24 cellular contexts compared by ENCODE assay signal in genomic region chr2:173305303-173305702, GRCh38. TPM values are rescaled to one million over a fixed set of nuclear protein-coding genes. Genes with fewer than 3 reads are reported as not detected.
DNase-seq lines count a peak whose midpoint lies in the region; ATAC-seq, FAIRE-seq and TF ChIP-seq lines count a peak whose summit lies in the region.
"Had no signal": no experiment of that assay in that cellular context is flagged by ENCODE, and none has a peak within 500 bp of the region (broad histone marks: within the 10 kb centered on the region; RNA-seq: fewer than 3 reads in every experiment).

No MANE protein-coding gene starts in this region.

- FAIRE-seq in HepG2 (lab: Jason Lieb, UNC) (no peak), H1 (lab: Jason Lieb, UNC) (no peak)
- FAIRE-seq: A204.1, D721Med, G401.6, GM12892, GM19239, H54 had no signal

- H3K27ac ChIP-seq in HepG2 (ENCODE audit: extremely low read length, insufficient read depth, low read length) = no peak overlapping the region
- no peak overlapping the region for H3K27ac ChIP-seq in right lobe of liver
- no peak overlapping the region for H3K27ac ChIP-seq in H1 (ENCODE audit: low read depth, low read length)
- H3K27ac ChIP-seq in ovary = no peak overlapping the region
- H3K27ac ChIP-seq: 22Rv1, BLaER1, C4-2B, GM23248 had no signal

- H3K9me3 ChIP-seq in HepG2 (ENCODE audit: low read length) = peaks cover 2% of the 10 kb centered on the region
- H3K9me3 ChIP-seq in right lobe of liver = no peaks in the 10 kb centered on the region
- H3K9me3 ChIP-seq in H1 (ENCODE audit: insufficient read depth in 2 of 2, low read depth in 1 of 2, low read length in 1 of 2) = peaks cover 6 to 8% of the 10 kb centered on the region in 2 experiments
- H3K9me3 ChIP-seq in ovary = no peaks in the 10 kb centered on the region
- peaks cover 6% of the 10 kb centered on the region; the same call in 1 of the 2 replicates for H3K9me3 ChIP-seq in HAP-1

- H4K20me1 ChIP-seq in HepG2 (ENCODE audit: insufficient read depth, low read length) (no peaks in the 10 kb centered on the region), H1 (replicated peaks in 1 of 2; ENCODE audit: control insufficient read depth in 1 of 2, insufficient read depth in 2 of 2, low read length in 2 of 2) (no peaks in the 10 kb centered on the region)
- H4K20me1 ChIP-seq: BLaER1 had no signal

- WGBS in HepG2 (ENCODE audit: low lambda C conversion rate) = 0% methylated on average over 2 of the region's 2 CpGs
- WGBS in right lobe of liver (ENCODE audit: insufficient coverage, low coverage, low lambda C conversion rate, missing lambda C conversion rate) = 65% methylated on average over 2 of the region's 2 CpGs
- WGBS in H1 (ENCODE audit: extremely low coverage in 1 of 2, insufficient coverage in 1 of 2, insufficient read length in 1 of 2, insufficient replicate concordance in 2 of 2, low coverage in 1 of 2, low lambda C conversion rate in 2 of 2, missing lambda C conversion rate in 1 of 2), 2 experiments = 90% methylated on average over 2 of the region's 2 CpGs; no CpG with 5 or more reads in 1 of the 2 experiments
- WGBS in ovary, 3 donors = 85 to 95% (median 89%) methylated on average over 2 of the region's 2 CpGs

- H3K9me3 Mint-ChIP-seq in WTC11 (peaks cover 45% of the 10 kb centered on the region), neural crest cell (peaks cover 14% of the 10 kb centered on the region)

- no peaks in the 10 kb centered on the region for H3K4me1 ChIP-seq in HepG2 (ENCODE audit: insufficient read depth, low read length)
- H3K4me1 ChIP-seq in right lobe of liver = no peaks in the 10 kb centered on the region
- peaks cover 4 to 25% (median 7%) of the 10 kb centered on the region in 4 experiments; a peak in 6 of 7 replicates for H3K4me1 ChIP-seq in H1 (replicated peaks in 1 of 4; ENCODE audit: control insufficient read depth in 3 of 4, insufficient read depth in 4 of 4, low read length in 3 of 4)
- H3K4me1 ChIP-seq in ovary (ENCODE audit: insufficient read depth) = no peaks in the 10 kb centered on the region
- peaks cover 12% of the 10 kb centered on the region for H3K4me1 ChIP-seq in HAP-1

- no peak overlapping the region for H3K4me3 ChIP-seq in HepG2 (replicated peaks in 1 of 3; ENCODE audit: insufficient read depth in 1 of 3, low read depth in 2 of 3, low read length in 3 of 3)
- H3K4me3 ChIP-seq in right lobe of liver = no peak overlapping the region
- H3K4me3 ChIP-seq in H1 (ENCODE audit: extremely low read depth in 1 of 4, insufficient read depth in 2 of 4, low read depth in 3 of 4, low read length in 4 of 4) = no peak overlapping the region
- H3K4me3 ChIP-seq in ovary = no peak overlapping the region
- H3K4me3 ChIP-seq in HAP-1 = no peak overlapping the region
- H3K4me3 ChIP-seq: BLaER1, GM23248 had no signal

- DNase-seq in HepG2 (ENCODE audit: low spot score) = no peak
- no peak for DNase-seq in right lobe of liver
- no peak for DNase-seq in WTC11 (ENCODE audit: low spot score)
- DNase-seq in H1 (ENCODE audit: low read depth in 1 of 2, low spot score in 2 of 2) = no peak
- no peak for DNase-seq in neural crest cell (ENCODE audit: low read depth, low spot score)
- no peak for DNase-seq in ovary
- DNase-seq in HAP-1 (ENCODE audit: low spot score in 2 of 2) = no peak
- DNase-seq in NCI-H774 (lab: John Stamatoyannopoulos, UW) = no peak
- DNase-seq: CD4-positive, CD25-positive, alpha-beta regulatory T cell; CD8-positive, alpha-beta T cell; DMS53; DMS79 treated with DMSO at 0.1 percent for 48 hours; GM23248; HCEC 1CT had no signal

- H4K91ac ChIP-seq in H1 (replicated peaks; ENCODE audit: insufficient read length, low read length) = no peak overlapping the region

- no peak overlapping the region for H4K8ac ChIP-seq in H1 (ENCODE audit: extremely low read depth, insufficient read depth, low read length)

- H3K36me3 ChIP-seq in HepG2 (replicated peaks in 1 of 2; ENCODE audit: control insufficient read depth in 1 of 2, insufficient read depth in 2 of 2, low read length in 2 of 2) = no peaks in the 10 kb centered on the region
- no peaks in the 10 kb centered on the region for H3K36me3 ChIP-seq in right lobe of liver
- 0 out of 8 replicates have a peak, but pooled peaks cover 0 to 4% (median 0%) of the 10 kb centered on the region in 4 experiments for H3K36me3 ChIP-seq in H1 (ENCODE audit: control insufficient read depth in 2 of 4, insufficient read depth in 4 of 4, low read length in 3 of 4)
- H3K36me3 ChIP-seq in ovary = no peaks in the 10 kb centered on the region
- H3K36me3 ChIP-seq in HAP-1 (replicated peaks) = no peaks in the 10 kb centered on the region
- H3K36me3 ChIP-seq: BLaER1 had no signal

- no peak for TF ChIP-seq POLR2A in HepG2 (IDR thresholded peaks at IDR 0.05; ENCODE audit: insufficient read depth in 1 of 2, low read depth in 2 of 2, low read length in 2 of 2)
- no peak for TF ChIP-seq POLR2A in right lobe of liver (IDR thresholded peaks at IDR 0.05)
- no peak for TF ChIP-seq POLR2A in H1 (IDR thresholded peaks at IDR 0.05; ENCODE audit: control extremely low read depth in 1 of 2, low read depth in 2 of 2, low read length in 2 of 2)
- no peak for TF ChIP-seq POLR2A in ovary (IDR thresholded peaks at IDR 0.05)

- H3K27me3 Mint-ChIP-seq in WTC11 (ENCODE audit: low read depth) (no peaks in the 10 kb centered on the region; the same call in 1 of the 2 replicates), neural crest cell (ENCODE audit: low read depth) (no peaks in the 10 kb centered on the region)
- H3K27me3 Mint-ChIP-seq: B cell had no signal

- no peak overlapping the region for H3K56ac ChIP-seq in H1 (replicated peaks; ENCODE audit: insufficient read length, low read depth, low read length)

- no peak overlapping the region for H2BK12ac ChIP-seq in H1 (ENCODE audit: low read depth, low read length)

- H3K4me1 Mint-ChIP-seq in WTC11 = peaks cover 51% of the 10 kb centered on the region
- peaks cover 19% of the 10 kb centered on the region for H3K4me1 Mint-ChIP-seq in neural crest cell

- no peak for TF ChIP-seq RAD21 in HepG2 (CRISPR knock-in tag; IDR thresholded peaks at IDR 0.05)
- TF ChIP-seq RAD21 in H1 (IDR thresholded peaks at IDR 0.05 in 1 of 2, conservative IDR thresholded peaks at IDR 0.05 in 1 of 2; ENCODE audit: low read depth in 2 of 2, low read length in 2 of 2) = no peak

- H2AFZ ChIP-seq in HepG2 (ENCODE audit: low read length) = no peak overlapping the region
- no peak overlapping the region for H2AFZ ChIP-seq in H1 (ENCODE audit: low read length)
- H2AFZ ChIP-seq: GM23248 had no signal

- POLR2A ChIA-PET in HepG2 (lab: Yijun Ruan, JAX) = no interaction called here
- POLR2A ChIA-PET in WTC11 (lab: Charles Lee) = no interaction called here
- POLR2A ChIA-PET in H1 (lab: Charles Lee; ENCODE audit: partially characterized antibody) = no interaction called here

- H3K79me1 ChIP-seq in H1 (ENCODE audit: low read depth, low read length) = no peaks in the 10 kb centered on the region

- H3K36me3 Mint-ChIP-seq in WTC11 (peaks cover 38% of the 10 kb centered on the region), neural crest cell (ENCODE audit: low read depth) (peaks cover 6% of the 10 kb centered on the region)
- H3K36me3 Mint-ChIP-seq: CD8-positive, alpha-beta T cell had no signal

- TF ChIP-seq CTCF in HepG2 (CRISPR knock-in tag; IDR thresholded peaks at IDR 0.05) (no peak), right lobe of liver (IDR thresholded peaks at IDR 0.05) (no peak), WTC11 (IDR thresholded peaks at IDR 0.05) (no peak), H1 (IDR thresholded peaks at IDR 0.05; ENCODE audit: control extremely low read depth in 1 of 3, insufficient read depth in 1 of 3, low read depth in 1 of 3, low read length in 3 of 3) (no peak), neural crest cell (conservative IDR thresholded peaks at IDR 0.05) (no peak), ovary (IDR thresholded peaks at IDR 0.05) (no peak)

- no peak overlapping the region for H3K14ac ChIP-seq in H1 (ENCODE audit: insufficient read length)

- in situ Hi-C loops in HepG2 (cut with HindIII; ENCODE audit: extremely low pct_ligation_motif_present, low pct_unique_long_range_greater_than_20kb) (no loop called here), HAP-1 (cut with MboI; ENCODE audit: low sequenced_read_pairs) (no loop called here)

- peak overlapping the region; percentile 29 for H2BK120ac ChIP-seq in H1 (replicated peaks; ENCODE audit: low read depth, low read length)

- H3K4me2 ChIP-seq in HepG2 (ENCODE audit: low read depth, low read length) (no peak overlapping the region), H1 (ENCODE audit: insufficient read depth in 1 of 2, low read depth in 2 of 2, low read length in 2 of 2) (no peak overlapping the region)

- no peak overlapping the region for H2BK20ac ChIP-seq in H1 (ENCODE audit: low read length)

- CTCF ChIA-PET in HepG2 (lab: Yijun Ruan, JAX; ENCODE audit: low intra/inter-chr PET ratio, low total read pairs) (no interaction called here), WTC11 (lab: Charles Lee) (no interaction called here), H1 (lab: Charles Lee; ENCODE audit: partially characterized antibody) (no interaction called here)

- no peaks in the 10 kb centered on the region; the same call in 1 of the 2 replicates for H3K23me2 ChIP-seq in H1 (ENCODE audit: low read depth, low read length)

- no peaks in the 10 kb centered on the region for H3K79me2 ChIP-seq in HepG2 (ENCODE audit: insufficient read depth, low read length)
- H3K79me2 ChIP-seq in H1 (ENCODE audit: control insufficient read depth in 1 of 2, insufficient read depth in 2 of 2, low read length in 2 of 2) = no peaks in the 10 kb centered on the region

- H3K27me3 ChIP-seq in HepG2 (ENCODE audit: control insufficient read depth in 1 of 2, insufficient read depth in 2 of 2, low read length in 2 of 2) (peaks cover 0 to 18% of the 10 kb centered on the region in 2 experiments; a peak in 1 of 5 replicates), right lobe of liver (no peaks in the 10 kb centered on the region), H1 (replicated peaks in 1 of 4; ENCODE audit: control insufficient read depth in 3 of 4, extremely low read depth in 1 of 4, insufficient read depth in 3 of 4, low read length in 3 of 4) (no peaks in the 10 kb centered on the region), ovary (no peaks in the 10 kb centered on the region), HAP-1 (ENCODE audit: low read depth) (no peaks in the 10 kb centered on the region)
- H3K27me3 ChIP-seq: BLaER1 had no signal

- H3K18ac ChIP-seq in H1 (ENCODE audit: extremely low read depth, low read length) = no peak overlapping the region

- H3K23ac ChIP-seq in H1 (ENCODE audit: insufficient read length) = no peak overlapping the region

- H3K27ac Mint-ChIP-seq in WTC11 = peak overlapping the region; percentile 42; the same call in 1 of the 2 replicates
- peak overlapping the region; percentile 72 for H3K27ac Mint-ChIP-seq in neural crest cell (ENCODE audit: unreplicated experiment)
- H3K27ac Mint-ChIP-seq: B cell; CD8-positive, alpha-beta T cell had no signal

- H4K5ac ChIP-seq in H1 (ENCODE audit: insufficient read length, low read depth, low read length) = no peak overlapping the region

- BruUV-seq in HepG2 (replicated peaks; lab: Mats Ljungman, UMichigan) = no TSS peak

- intact Hi-C loops in HepG2 (cut with micrococcal nuclease; ENCODE audit: unreplicated experiment) (no loop called here), right lobe of liver (cut with DNase I) (no loop called here), ovary (cut with DNase I) (no loop called here)

- H3K4ac ChIP-seq in H1 (replicated peaks; ENCODE audit: insufficient read length, low read depth, low read length) = no peak overlapping the region

- peak overlapping the region; percentile 44; the same call in 1 of the 2 replicates for H2AK5ac ChIP-seq in H1 (ENCODE audit: low read depth, low read length)

- H3K9ac ChIP-seq in HepG2 (ENCODE audit: insufficient read depth, low read depth, low read length) = no peak overlapping the region
- H3K9ac ChIP-seq in H1 (replicated peaks in 1 of 4; ENCODE audit: extremely low read depth in 1 of 4, low read depth in 3 of 4, low read length in 3 of 4) = no peak overlapping the region
- H3K9ac ChIP-seq: BLaER1, GM23248 had no signal

- H2BK5ac ChIP-seq in H1 (ENCODE audit: low read depth, low read length) = peak overlapping the region; percentile 84; the same call in 1 of the 2 replicates

- no peak overlapping the region for H2BK15ac ChIP-seq in H1 (ENCODE audit: low read length)

- no peak for TF ChIP-seq EP300 in HepG2 (IDR thresholded peaks at IDR 0.05; ENCODE audit: low read depth in 2 of 2, low read length in 2 of 2)
- TF ChIP-seq EP300 in HepG2 (CRISPR knock-in tag; IDR thresholded peaks at IDR 0.05; ENCODE audit: borderline replicate concordance) = no peak
- no peak for TF ChIP-seq EP300 in H1 (IDR thresholded peaks at IDR 0.05; ENCODE audit: borderline replicate concordance in 1 of 2, low read depth in 2 of 2, low read length in 2 of 2)
- TF ChIP-seq EP300 in ovary (IDR thresholded peaks at IDR 0.05) = no peak

- no peak overlapping the region for H3K4me3 Mint-ChIP-seq in WTC11
- H3K4me3 Mint-ChIP-seq in neural crest cell = no peak overlapping the region
- H3K4me3 Mint-ChIP-seq: B cell; CD4-positive, CD25-positive, alpha-beta regulatory T cell; CD8-positive, alpha-beta T cell had no signal

- ATAC-seq in HepG2 = no peak
- ATAC-seq in right lobe of liver = no peak
- no peak for ATAC-seq in WTC11
- ATAC-seq: CD8-positive, alpha-beta T cell had no signal

RNA-seq across cellular contexts. Expression of gene CDCA7, which starts 49.4 kb away (rescaled TPM):
- 46.2 and 52.5 TPM in 2 replicates for total RNA-seq in HepG2 (2016; rRNA removed; fragmentation: Illumina TruSeq; extraction: Trizol)
- total RNA-seq in HepG2 (2016; cell fraction: cytosol; rRNA removed; fragmentation: Illumina TruSeq; extraction: Trizol; ENCODE audit: low read depth) = 27.7 and 30.0 TPM in 2 replicates
- 47.6 and 48.2 TPM in 2 replicates for total RNA-seq in HepG2 (2016; cell fraction: insoluble cytoplasmic fraction; rRNA removed; fragmentation: Illumina TruSeq; extraction: Trizol)
- total RNA-seq in HepG2 (2016; cell fraction: membrane; rRNA removed; fragmentation: Illumina TruSeq; extraction: Trizol) = 32.2 and 33.8 TPM in 2 replicates
- 53.9 and 55.6 TPM in 2 replicates for total RNA-seq in HepG2 (2016; cell fraction: nucleus; rRNA removed; fragmentation: Illumina TruSeq; extraction: Trizol)
- polyA plus RNA-seq in HepG2 (2011; rRNA removed) = 38.4 and 57.8 TPM in 2 replicates
- polyA plus RNA-seq in HepG2 (2011; cell fraction: cytosol; rRNA removed) = 14.1 and 14.3 TPM in 2 replicates
- 145 and 170 TPM in 2 replicates for polyA plus RNA-seq in HepG2 (2011; cell fraction: nucleus; rRNA removed)
- 22.8 and 38.7 TPM in 2 replicates for polyA plus RNA-seq in HepG2 (2012)
- 7.6 and 7.8 TPM in 2 replicates for polyA plus RNA-seq in HepG2 (2016; cell fraction: cytosol; fragmentation: Illumina TruSeq; extraction: Trizol; ENCODE audit: low read depth)
- 67.0 and 69.0 TPM in 2 replicates for polyA plus RNA-seq in HepG2 (2016; cell fraction: insoluble cytoplasmic fraction; fragmentation: Illumina TruSeq; extraction: Trizol; ENCODE audit: low read depth)
- polyA plus RNA-seq in HepG2 (2016; cell fraction: membrane; fragmentation: Illumina TruSeq; extraction: Trizol; ENCODE audit: low read depth) = 16.4 and 17.0 TPM in 2 replicates
- polyA plus RNA-seq in HepG2 (2016; cell fraction: nucleus; fragmentation: Illumina TruSeq; extraction: Trizol; ENCODE audit: insufficient read depth, low read depth) = 142 and 148 TPM in 2 replicates
- 12.0 and 26.4 TPM in 2 replicates for polyA minus RNA-seq in HepG2 (2011; rRNA and poly(A)+ RNA removed; ENCODE audit: low replicate concordance)
- polyA minus RNA-seq in HepG2 (2011; cell fraction: cytosol; rRNA and poly(A)+ RNA removed) = 10.3 and 11.9 TPM in 2 replicates
- 40.2 and 48.7 TPM in 2 replicates for polyA minus RNA-seq in HepG2 (2011; cell fraction: nucleus; rRNA and poly(A)+ RNA removed)
- total RNA-seq in right lobe of liver = under 1 TPM in 5 of 6 experiments, not detected in 1; 0.09 to 0.37 (median 0.20) TPM
- total RNA-seq in WTC11 (2021) = 64.2 to 79.7 TPM (median 66.6 TPM) in 3 replicates
- total RNA-seq in H1 (2021; fragmentation: NEBNext Ultra II Directional; extraction: Animal tissue kit (Norgen Biotek cat#: 25700)) = 75.7 and 80.4 TPM in 2 replicates
- polyA plus RNA-seq in H1 (2011; rRNA removed) = 62.2 and 64.4 TPM in 2 replicates
- polyA plus RNA-seq in H1 (2011; cell fraction: cytosol; rRNA removed) = 88.6 TPM
- 121 TPM for polyA plus RNA-seq in H1 (2011; cell fraction: nucleus; rRNA removed)
- 51.7 to 80.1 TPM (median 61.2 TPM) in 4 replicates for polyA plus RNA-seq in H1 (2012, experiment 1 of 2)
- 28.2 TPM for polyA plus RNA-seq in H1 (2012, experiment 2 of 2)
- polyA plus RNA-seq in H1 (2013, experiment 1 of 2) = 69.7 TPM
- 62.2 TPM for polyA plus RNA-seq in H1 (2013, experiment 2 of 2)
- polyA minus RNA-seq in H1 (2011; rRNA and poly(A)+ RNA removed) = 54.4 and 57.1 TPM in 2 replicates
- polyA minus RNA-seq in H1 (2011; cell fraction: cytosol; rRNA and poly(A)+ RNA removed) = 43.6 TPM
- polyA minus RNA-seq in H1 (2011; cell fraction: nucleus; rRNA and poly(A)+ RNA removed) = 42.2 TPM
- total RNA-seq in neural crest cell = 82.5 and 88.8 TPM in 2 replicates
- total RNA-seq in ovary = 1 to 10 TPM in 3 of 7 donors, under 1 TPM in 4; 0.56 to 2.3 (median 0.85) TPM
- 1 to 10 TPM in 1 of 2 donors, under 1 TPM in 1; 0.96 to 2.5 TPM for polyA plus RNA-seq in ovary

Comparison
In these comparisons a context has a peak if more than half of its experiments do, and no peak if none do; other contexts are left out.
1. RNA of gene CDCA7, which starts 49.4 kb away (total RNA-seq): 82.5 to 88.8 TPM in neural crest cell, 75.7 to 80.4 TPM in H1, 64.2 to 79.7 TPM in WTC11 and 27.7 to 55.6 TPM in HepG2; 0.56 to 2.3 TPM in ovary and 0.09 to 0.37 TPM in right lobe of liver; every median in the first group is over 4 times any median in the second.
2. Of the 50 proteins assayed by ChIP-seq in both HepG2 and WTC11: peak only in HepG2: none; only in WTC11: MXD4; in both: none; in neither: 49.